15 cellular contexts compared by ENCODE assay signal in genomic region chr4:123786955-123787354, GRCh38.
DNase-seq lines count a peak whose midpoint lies in the region; ATAC-seq and TF ChIP-seq lines count a peak whose summit lies in the region.
"Had no signal": no experiment of that assay in that cellular context is flagged by ENCODE, and none has a peak within 500 bp of the region (broad histone marks: within the 10 kb centered on the region; RNA-seq: fewer than 3 reads in every experiment).

No MANE protein-coding gene starts in this region.

- H3K9me3 ChIP-seq in right atrium auricular region: no peaks in the 10 kb centered on the region
- H3K9me3 ChIP-seq: BLaER1 treated with 17β-estradiol and CSF1 and Interleukin-3, amounts not matched to agents 10 nM and 100 nM had no signal

- peak; percentile 22 for DNase-seq in astrocyte of the cerebellum (ENCODE audit: low read depth)
- no peak for DNase-seq in right atrium auricular region (ENCODE audit: low spot score)
- peak; percentile 61 for DNase-seq in sciatic nerve (ENCODE audit: low spot score)
- DNase-seq in activated CD4-positive, alpha-beta memory T cell treated with anti-CD3 and anti-CD28 coated beads for 36 hours: no peak
- no peak for DNase-seq in activated T-cell treated with anti-CD3 and anti-CD28 coated beads, Interleukin-2, amount 50 U/mL, for 48 hours
- DNase-seq in activated T-helper 1 cell treated with anti-CD3 and anti-CD28 coated beads, Interleukin-12 subunit alpha, Interleukin-12 subunit beta, Interleukin-2, Interleukin-4 antibody, amounts not matched to agents 30 ng/mL and 10 ng/mL and 1 ng/mL, durations not matched to agents 14 hours and 24 hours and 36 hours (ENCODE audit: low spot score): no peak
- DNase-seq in NCI-H2081 (lab: John Stamatoyannopoulos, UW): no peak
- DNase-seq: effector memory CD8-positive, alpha-beta T cell; immature natural killer cell; NCI-H2081 treated with DMSO at 0.1 percent for 48 hours; retina; SHP77 treated with DMSO at 0.1 percent for 48 hours had no signal

- peak overlapping the region; percentile 49 to 81 for H3K27ac ChIP-seq in right atrium auricular region
- H3K27ac ChIP-seq: BLaER1 treated with 17β-estradiol and CSF1 and Interleukin-3, amounts not matched to agents 10 nM and 100 nM; HL-60 had no signal

- ATAC-seq in GM18498 (IDR thresholded peaks at IDR 0.05; ENCODE audit: unreplicated experiment) (peak; percentile 55), sciatic nerve (peak; percentile 34)
- ATAC-seq: effector memory CD8-positive, alpha-beta T cell had no signal

- H3K4me3 ChIP-seq in astrocyte of the cerebellum (ENCODE audit: low read depth, low read length) (no peak overlapping the region), right atrium auricular region (no peak overlapping the region)
- H3K4me3 ChIP-seq: BLaER1 treated with 17β-estradiol and CSF1 and Interleukin-3, amounts not matched to agents 10 nM and 100 nM had no signal

- CTCF ChIA-PET in activated CD4-positive, alpha-beta memory T cell treated with anti-CD3 and anti-CD28 coated beads for 36 hours (lab: Charles Lee): interaction anchor here (0.5 kb wide), 1 partner anchor 28 kb away, joined by 3 read pairs; no protein-coding TSS in a partner anchor

- in situ Hi-C loops in astrocyte of the cerebellum (cut with HindIII; ENCODE audit: low sequenced_read_pairs): no loop called here

- H3K36me3 ChIP-seq in right atrium auricular region: no peaks in the 10 kb centered on the region
- H3K36me3 ChIP-seq: BLaER1 treated with 17β-estradiol and CSF1 and Interleukin-3, amounts not matched to agents 10 nM and 100 nM had no signal

- no peak overlapping the region for H3K27ac Mint-ChIP-seq in activated CD4-positive, alpha-beta memory T cell treated with anti-CD3 and anti-CD28 coated beads for 36 hours
- no peak overlapping the region for H3K27ac Mint-ChIP-seq in activated T-helper 1 cell treated with anti-CD3 and anti-CD28 coated beads, Interleukin-12 subunit alpha, Interleukin-12 subunit beta, Interleukin-2, Interleukin-4 antibody, amounts not matched to agents 30 ng/mL and 10 ng/mL and 1 ng/mL, durations not matched to agents 14 hours and 24 hours and 36 hours
- H3K27ac Mint-ChIP-seq: effector memory CD8-positive, alpha-beta T cell; immature natural killer cell had no signal

- POLR2A ChIA-PET in activated CD4-positive, alpha-beta memory T cell treated with anti-CD3 and anti-CD28 coated beads for 36 hours (lab: Charles Lee): no interaction called here

- H3K27me3 ChIP-seq in right atrium auricular region: no peaks in the 10 kb centered on the region
- H3K27me3 ChIP-seq: BLaER1 treated with 17β-estradiol and CSF1 and Interleukin-3, amounts not matched to agents 10 nM and 100 nM had no signal

- H3K4me3 Mint-ChIP-seq in activated CD4-positive, alpha-beta memory T cell treated with anti-CD3 and anti-CD28 coated beads for 36 hours: no peak overlapping the region
- no peak overlapping the region for H3K4me3 Mint-ChIP-seq in activated T-helper 1 cell treated with anti-CD3 and anti-CD28 coated beads, Interleukin-12 subunit alpha, Interleukin-12 subunit beta, Interleukin-2, Interleukin-4 antibody, amounts not matched to agents 30 ng/mL and 10 ng/mL and 1 ng/mL, durations not matched to agents 14 hours and 24 hours and 36 hours
- H3K4me3 Mint-ChIP-seq: effector memory CD8-positive, alpha-beta T cell; immature natural killer cell had no signal

- peaks cover 0 to 33% of the 10 kb centered on the region in 2 donors for H3K4me1 ChIP-seq in right atrium auricular region
- H3K4me1 ChIP-seq: BLaER1 treated with 17β-estradiol and CSF1 and Interleukin-3, amounts not matched to agents 10 nM and 100 nM had no signal

- H3K4me1 Mint-ChIP-seq in activated CD4-positive, alpha-beta memory T cell treated with anti-CD3 and anti-CD28 coated beads for 36 hours (ENCODE audit: low read depth): no peaks in the 10 kb centered on the region
- H3K4me1 Mint-ChIP-seq in activated T-helper 1 cell treated with anti-CD3 and anti-CD28 coated beads, Interleukin-12 subunit alpha, Interleukin-12 subunit beta, Interleukin-2, Interleukin-4 antibody, amounts not matched to agents 30 ng/mL and 10 ng/mL and 1 ng/mL, durations not matched to agents 14 hours and 24 hours and 36 hours (ENCODE audit: low read depth): no peaks in the 10 kb centered on the region
- H3K4me1 Mint-ChIP-seq: immature natural killer cell had no signal

- no peaks in the 10 kb centered on the region for H3K9me3 Mint-ChIP-seq in activated CD4-positive, alpha-beta memory T cell treated with anti-CD3 and anti-CD28 coated beads for 36 hours
- H3K9me3 Mint-ChIP-seq in activated T-helper 1 cell treated with anti-CD3 and anti-CD28 coated beads, Interleukin-12 subunit alpha, Interleukin-12 subunit beta, Interleukin-2, Interleukin-4 antibody, amounts not matched to agents 30 ng/mL and 10 ng/mL and 1 ng/mL, durations not matched to agents 14 hours and 24 hours and 36 hours: no peaks in the 10 kb centered on the region
- H3K9me3 Mint-ChIP-seq: effector memory CD8-positive, alpha-beta T cell; immature natural killer cell had no signal

- TF ChIP-seq CTCF in astrocyte of the cerebellum (IDR thresholded peaks at IDR 0.05; ENCODE audit: low read depth, low read length, missing control alignments) (no peak), right atrium auricular region (IDR thresholded peaks at IDR 0.05) (no peak)

- no peaks in the 10 kb centered on the region for H3K27me3 Mint-ChIP-seq in activated CD4-positive, alpha-beta memory T cell treated with anti-CD3 and anti-CD28 coated beads for 36 hours
- peaks cover 6% of the 10 kb centered on the region for H3K27me3 Mint-ChIP-seq in activated T-helper 1 cell treated with anti-CD3 and anti-CD28 coated beads, Interleukin-12 subunit alpha, Interleukin-12 subunit beta, Interleukin-2, Interleukin-4 antibody, amounts not matched to agents 30 ng/mL and 10 ng/mL and 1 ng/mL, durations not matched to agents 14 hours and 24 hours and 36 hours (ENCODE audit: insufficient read depth)

- intact Hi-C loops in sciatic nerve (cut with DNase I): no loop called here
- intact Hi-C loops in activated CD4-positive, alpha-beta memory T cell treated with anti-CD3 and anti-CD28 coated beads for 36 hours (cut with micrococcal nuclease): no loop called here
- intact Hi-C loops in activated T-helper 1 cell treated with anti-CD3 and anti-CD28 coated beads, Interleukin-12 subunit alpha, Interleukin-12 subunit beta, Interleukin-2, Interleukin-4 antibody, amounts not matched to agents 30 ng/mL and 10 ng/mL and 1 ng/mL, durations not matched to agents 14 hours and 24 hours and 36 hours (cut with micrococcal nuclease): no loop called here

- no peaks in the 10 kb centered on the region for H3K36me3 Mint-ChIP-seq in activated CD4-positive, alpha-beta memory T cell treated with anti-CD3 and anti-CD28 coated beads for 36 hours
- no peaks in the 10 kb centered on the region for H3K36me3 Mint-ChIP-seq in activated T-helper 1 cell treated with anti-CD3 and anti-CD28 coated beads, Interleukin-12 subunit alpha, Interleukin-12 subunit beta, Interleukin-2, Interleukin-4 antibody, amounts not matched to agents 30 ng/mL and 10 ng/mL and 1 ng/mL, durations not matched to agents 14 hours and 24 hours and 36 hours (ENCODE audit: low read depth)
- H3K36me3 Mint-ChIP-seq: immature natural killer cell had no signal

Comparison
In these comparisons a context has a peak if more than half of its experiments do, and no peak if none do; other contexts are left out.
1. DNase-seq: peak in astrocyte of the cerebellum (single experiment) and sciatic nerve (single experiment); none in right atrium auricular region (single experiment), activated CD4-positive, alpha-beta memory T cell treated with anti-CD3 and anti-CD28 coated beads for 36 hours (single experiment), activated T-cell treated with anti-CD3 and anti-CD28 coated beads, Interleukin-2, amount 50 U/mL, for 48 hours (0 of 2), activated T-helper 1 cell treated with anti-CD3 and anti-CD28 coated beads, Interleukin-12 subunit alpha, Interleukin-12 subunit beta, Interleukin-2, Interleukin-4 antibody, amounts not matched to agents 30 ng/mL and 10 ng/mL and 1 ng/mL, durations not matched to agents 14 hours and 24 hours and 36 hours (single experiment) and NCI-H2081 (0 of 2).